8 cellular contexts compared by ENCODE assay signal in the genomic region with DNA sequence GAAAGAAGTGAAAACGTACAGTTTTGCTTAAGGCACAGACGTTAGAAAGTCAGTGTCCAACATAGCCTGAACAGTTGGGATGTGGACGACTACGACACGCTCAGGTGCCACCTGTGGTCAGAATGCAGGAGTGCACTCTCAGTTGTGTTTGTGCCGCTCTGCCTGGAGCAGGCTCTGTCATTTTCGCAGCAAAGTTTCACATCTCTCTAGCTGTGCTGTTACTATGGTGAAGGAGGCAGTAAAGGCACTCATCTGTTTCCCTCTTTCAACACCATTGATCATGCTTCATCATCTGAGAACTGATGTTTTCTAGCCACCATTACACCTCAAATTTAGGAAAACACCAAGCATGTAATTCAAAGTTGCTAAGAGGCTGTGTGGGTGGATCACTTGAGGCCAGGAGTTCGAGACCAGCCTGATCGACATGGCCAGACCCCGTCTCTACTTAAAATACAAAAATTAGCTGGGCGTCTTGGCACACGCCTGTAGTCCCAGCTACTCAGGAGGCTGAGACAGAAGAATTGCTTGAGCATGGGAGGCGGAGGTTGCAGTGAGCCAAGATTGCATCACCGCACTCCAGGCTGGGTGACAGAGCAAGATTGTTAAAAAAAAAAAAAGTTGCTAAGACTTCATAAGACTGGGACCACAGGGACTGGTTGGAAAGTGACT. TPM values are rescaled to one million over a fixed set of nuclear protein-coding genes. Genes with fewer than 3 reads are reported as not detected.
DNase-seq lines count a peak whose midpoint lies in the region; ATAC-seq and TF ChIP-seq lines count a peak whose summit lies in the region.

No MANE protein-coding gene starts in this region.

- no peak overlapping the region for H3K4me3 Mint-ChIP-seq in T-helper 2 cell treated with Interferon-gamma antibody and Interleukin-4, amounts not matched to agents 5 μg/mL and 100 μg/mL, for 36 hours

- H3K4me1 Mint-ChIP-seq in T-helper 2 cell treated with Interferon-gamma antibody and Interleukin-4, amounts not matched to agents 5 μg/mL and 100 μg/mL, for 36 hours (ENCODE audit: low read depth): peaks cover 16% of the 10 kb centered on the region

- peak in 3 of 5 experiments; percentile 13 to 84 (median 18) for DNase-seq in T-helper 2 cell
- DNase-seq in T-helper 2 cell treated with Interferon-gamma antibody and Interleukin-4, amounts not matched to agents 5 μg/mL and 100 μg/mL, for 36 hours (ENCODE audit: low spot score): no peak
- peak; percentile 34 for DNase-seq in HK-2 (ENCODE audit: unreplicated experiment)
- peak; percentile 75 to 81 for DNase-seq in SHP77 (lab: John Stamatoyannopoulos, UW)
- peak; percentile 27 to 56 for DNase-seq in breast epithelium (ENCODE audit: low spot score in 2 of 2)
- peak; percentile 45 for DNase-seq in mucosa of gallbladder (ENCODE audit: low spot score)
- no peak for DNase-seq in inferior parietal cortex (ENCODE audit: extremely low spot score)

- H3K4me1 ChIP-seq in breast epithelium: no peaks in the 10 kb centered on the region

- H3K27ac ChIP-seq in breast epithelium: no peak overlapping the region

- no peak overlapping the region for H3K27ac Mint-ChIP-seq in T-helper 2 cell treated with Interferon-gamma antibody and Interleukin-4, amounts not matched to agents 5 μg/mL and 100 μg/mL, for 36 hours

- no peaks in the 10 kb centered on the region for H3K36me3 Mint-ChIP-seq in T-helper 2 cell treated with Interferon-gamma antibody and Interleukin-4, amounts not matched to agents 5 μg/mL and 100 μg/mL, for 36 hours (ENCODE audit: low read depth)

- H3K9me3 Mint-ChIP-seq in T-helper 2 cell treated with Interferon-gamma antibody and Interleukin-4, amounts not matched to agents 5 μg/mL and 100 μg/mL, for 36 hours: no peaks in the 10 kb centered on the region

- no peaks in the 10 kb centered on the region for H3K27me3 ChIP-seq in breast epithelium

- peak; percentile 98 for ATAC-seq in GM21529 (IDR thresholded peaks at IDR 0.05; ENCODE audit: unreplicated experiment)

- peak in 2 of 3 donors; percentile 47 to 60 for TF ChIP-seq CTCF in breast epithelium (IDR thresholded peaks at IDR 0.05)

- no peaks in the 10 kb centered on the region for H3K36me3 ChIP-seq in breast epithelium

- H3K4me3 ChIP-seq in breast epithelium: no peak overlapping the region

- no peak for TF ChIP-seq POLR2A in breast epithelium (IDR thresholded peaks at IDR 0.05)

- no peaks in the 10 kb centered on the region for H3K27me3 Mint-ChIP-seq in T-helper 2 cell treated with Interferon-gamma antibody and Interleukin-4, amounts not matched to agents 5 μg/mL and 100 μg/mL, for 36 hours (ENCODE audit: low read depth)

- intact Hi-C loops in breast epithelium (cut with DNase I; ENCODE audit: low total_unique reads): no loop called here

- no peaks in the 10 kb centered on the region for H3K9me3 ChIP-seq in breast epithelium

RNA-seq across cellular contexts. Expression of a gene that starts 44.9 kb away (rescaled TPM):
- total RNA-seq in breast epithelium (10 to 100 TPM; 44.6 to 65.3 (median 51.2) TPM), mucosa of gallbladder (62.8 TPM)

Comparison
In these comparisons a context has a peak if more than half of its experiments do, and no peak if none do; other contexts are left out.
1. DNase-seq: peak in T-helper 2 cell (3 of 5), HK-2 (single experiment), SHP77 (2 of 2), breast epithelium (2 of 2) and mucosa of gallbladder (single experiment); none in T-helper 2 cell treated with Interferon-gamma antibody and Interleukin-4, amounts not matched to agents 5 μg/mL and 100 μg/mL, for 36 hours (single experiment) and inferior parietal cortex (single experiment).